In genomic region chrX:2272337-2272736, GRCh38 we compare ENCODE assay signal across 17 cellular contexts.
DNase-seq lines count a peak whose midpoint lies in the region; ATAC-seq and TF ChIP-seq lines count a peak whose summit lies in the region.
"Had no signal": no experiment of that assay in that cellular context is flagged by ENCODE, and none has a peak within 500 bp of the region (broad histone marks: within the 10 kb centered on the region; RNA-seq: fewer than 3 reads in every experiment).

No MANE protein-coding gene starts in this region.

- H3K36me3 ChIP-seq in HAP-1 (replicated peaks) (no peaks in the 10 kb centered on the region), neural progenitor cell (no peaks in the 10 kb centered on the region)
- H3K36me3 ChIP-seq: SJCRH30 had no signal

- DNase-seq in HAP-1 (ENCODE audit: low spot score in 2 of 2) (peak; percentile 16 to 63), iPS-NIHi7 (ENCODE audit: extremely low spot score) (peak; percentile 29), neural progenitor cell (ENCODE audit: low spot score) (peak; percentile 89), NCI-H510A treated with DMSO at 0.1 percent for 48 hours (lab: John Stamatoyannopoulos, UW) (no peak), NCI-H1930 (lab: John Stamatoyannopoulos, UW) (no peak), GDM1 (lab: John Stamatoyannopoulos, UW) (no peak)
- DNase-seq: DND-41, GF-D8, NCI-H1417, NCI-H187 treated with DMSO at 0.1 percent for 48 hours, NCI-H446, PC-9, SJCRH30 had no signal

- H3K9me3 ChIP-seq in HAP-1 (no peaks in the 10 kb centered on the region), neural progenitor cell (ENCODE audit: low read depth) (no peaks in the 10 kb centered on the region)
- H3K9me3 ChIP-seq: A549, SJCRH30 had no signal

- H3K4me1 Mint-ChIP-seq in brain, result peaks cover 11% of the 10 kb centered on the region
- H3K4me1 Mint-ChIP-seq in neural progenitor cell, result peaks cover 34% of the 10 kb centered on the region

- H3K27me3 ChIP-seq in HAP-1 (ENCODE audit: low read depth), result no peaks in the 10 kb centered on the region
- no peaks in the 10 kb centered on the region for H3K27me3 ChIP-seq in neural progenitor cell
- H3K27me3 ChIP-seq: BLaER1 treated with 17β-estradiol and CSF1 and Interleukin-3, amounts not matched to agents 10 nM and 100 nM; SJCRH30 had no signal

- peak overlapping the region in 3 of 5 experiments; percentile 7 to 53 (median 52) for H3K27ac Mint-ChIP-seq in brain
- H3K27ac Mint-ChIP-seq in neural progenitor cell, result peak overlapping the region; percentile 91

- no peaks in the 10 kb centered on the region for H4K20me1 ChIP-seq in neural progenitor cell (ENCODE audit: low read depth)

- peak overlapping the region in 1 of 5 experiments; percentile 12 for H3K4me3 Mint-ChIP-seq in brain
- peak overlapping the region; percentile 44 for H3K4me3 Mint-ChIP-seq in neural progenitor cell

- peaks cover 32% of the 10 kb centered on the region for H3F3A ChIP-seq in neural progenitor cell (ENCODE audit: low read depth)

- H3K4me1 ChIP-seq in HAP-1 (peaks cover 3% of the 10 kb centered on the region; the same call in 1 of the 2 replicates), neural progenitor cell (peaks cover 20% of the 10 kb centered on the region)
- H3K4me1 ChIP-seq: A549; BLaER1 treated with 17β-estradiol and CSF1 and Interleukin-3, amounts not matched to agents 10 nM and 100 nM; SJCRH30 had no signal

- no peak overlapping the region for H2AFZ ChIP-seq in neural progenitor cell (replicated peaks)
- H2AFZ ChIP-seq: PC-9 had no signal

- H3K27ac ChIP-seq in neural progenitor cell, result peak overlapping the region; percentile 92
- H3K27ac ChIP-seq: A549; BLaER1 treated with 17β-estradiol and CSF1 and Interleukin-3, amounts not matched to agents 10 nM and 100 nM; PC-9; SJCRH30 had no signal

- no peak for ATAC-seq in activated CD4-positive, CD25-positive, alpha-beta regulatory T cell treated with anti-CD3 and anti-CD28 coated beads, Interleukin-2, amount 50 U/mL, for 24 hours
- ATAC-seq: A549 had no signal

- no peak for TF ChIP-seq CTCF in brain (conservative IDR thresholded peaks at IDR 0.05)
- TF ChIP-seq CTCF in neural progenitor cell (IDR thresholded peaks at IDR 0.05), result no peak

- peak overlapping the region; percentile 71 for H3K4me2 ChIP-seq in neural progenitor cell
- H3K4me2 ChIP-seq: A549; BLaER1 treated with 17β-estradiol and CSF1 and Interleukin-3, amounts not matched to agents 10 nM and 100 nM; PC-9 had no signal

- in situ Hi-C loops in HAP-1 (cut with MboI; ENCODE audit: low sequenced_read_pairs), result no loop called here

- H3K79me2 ChIP-seq in neural progenitor cell (ENCODE audit: low read depth), result no peaks in the 10 kb centered on the region

- H3K36me3 Mint-ChIP-seq in brain (peaks cover 43% of the 10 kb centered on the region), neural progenitor cell (peaks cover 12% of the 10 kb centered on the region)

- H3K4me3 ChIP-seq in HAP-1 (no peak overlapping the region), neural progenitor cell (peak overlapping the region; percentile 17)
- H3K4me3 ChIP-seq: A549; BLaER1 treated with 17β-estradiol and CSF1 and Interleukin-3, amounts not matched to agents 10 nM and 100 nM; PC-9; SJCRH30 had no signal

- H3K27me3 Mint-ChIP-seq in brain, result no peaks in the 10 kb centered on the region
- peaks cover 3% of the 10 kb centered on the region for H3K27me3 Mint-ChIP-seq in neural progenitor cell (ENCODE audit: insufficient read depth, low read depth)

- no peak overlapping the region for H3K9ac ChIP-seq in neural progenitor cell
- H3K9ac ChIP-seq: BLaER1 treated with 17β-estradiol and CSF1 and Interleukin-3, amounts not matched to agents 10 nM and 100 nM had no signal

- H3K9me3 Mint-ChIP-seq in brain (peaks cover 0 to 10% (median 4%) of the 10 kb centered on the region in 5 experiments), neural progenitor cell (peaks cover 7% of the 10 kb centered on the region)

Comparison
In these comparisons a context has a peak if more than half of its experiments do, and no peak if none do; other contexts are left out.
1. DNase-seq: peak in HAP-1 (2 of 2), iPS-NIHi7 (single experiment) and neural progenitor cell (single experiment); none in NCI-H510A treated with DMSO at 0.1 percent for 48 hours (single experiment), NCI-H1930 (0 of 2) and GDM1 (single experiment).